ENCODE assay signal across 25 cellular contexts in the genomic region with DNA sequence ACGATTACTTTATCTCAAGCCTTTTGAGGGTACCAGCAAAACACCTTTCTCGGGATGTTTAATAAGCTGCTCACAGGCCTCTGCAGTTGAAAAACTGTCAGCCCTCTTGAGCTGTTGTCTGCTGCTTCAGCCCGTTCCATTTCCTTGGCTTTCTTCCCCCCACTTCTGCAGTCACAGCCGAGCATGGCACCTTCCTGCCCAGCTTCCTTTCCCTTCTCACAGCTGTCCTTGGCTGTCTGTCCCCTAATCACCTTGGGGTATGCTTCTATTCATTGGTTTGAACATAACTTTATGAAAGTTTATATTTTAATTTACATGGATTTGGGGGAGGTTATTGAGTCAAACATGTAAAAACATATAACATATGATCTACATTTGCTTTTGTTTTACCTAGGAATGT. TPM values are rescaled to one million over a fixed set of nuclear protein-coding genes. Genes with fewer than 3 reads are reported as not detected.
DNase-seq lines count a peak whose midpoint lies in the region; ATAC-seq, FAIRE-seq and TF ChIP-seq lines count a peak whose summit lies in the region.
"Had no signal": no experiment of that assay in that cellular context is flagged by ENCODE, and none has a peak within 500 bp of the region (broad histone marks: within the 10 kb centered on the region; RNA-seq: fewer than 3 reads in every experiment).

No MANE protein-coding gene starts in this region.

- no peak overlapping the region for H4K8ac ChIP-seq in H9 (replicated peaks; ENCODE audit: insufficient read length, low read depth, low read length)
- 0 out of 2 replicates have a peak overlapping the region, but pooled peaks have one; percentile 36 for H4K8ac ChIP-seq in H1 (ENCODE audit: extremely low read depth, insufficient read depth, low read length)
- H4K8ac ChIP-seq in mesendoderm (ENCODE audit: low read depth, low read length), result no peak overlapping the region

- H3K79me1 ChIP-seq in H9 (ENCODE audit: insufficient read depth, low read depth, low read length, poor library complexity, severe bottlenecking) (no peaks in the 10 kb centered on the region), H1 (ENCODE audit: low read depth, low read length) (no peaks in the 10 kb centered on the region), mesendoderm (ENCODE audit: low read length) (no peaks in the 10 kb centered on the region)

- no peak overlapping the region for H3K27ac Mint-ChIP-seq in H9
- H3K27ac Mint-ChIP-seq in chondrocyte (ENCODE audit: unreplicated experiment), result no peak overlapping the region
- H3K27ac Mint-ChIP-seq: CD4-positive, alpha-beta memory T cell had no signal

- H3K4me1 ChIP-seq in BLaER1 (peaks cover 24% of the 10 kb centered on the region), H9 (ENCODE audit: insufficient read depth, low read length) (no peaks in the 10 kb centered on the region; the same call in 1 of the 2 replicates), H1 (replicated peaks in 1 of 4; ENCODE audit: control insufficient read depth in 3 of 4, insufficient read depth in 4 of 4, low read length in 3 of 4) (peaks cover 18 to 25% (median 23%) of the 10 kb centered on the region in 4 experiments), mesendoderm (ENCODE audit: control insufficient read depth, low read depth, low read length) (peaks cover 7% of the 10 kb centered on the region)

- H3K27ac ChIP-seq in BLaER1 (no peak overlapping the region), H9 (ENCODE audit: insufficient read length, low read depth, low read length) (no peak overlapping the region), H1 (ENCODE audit: low read depth, low read length) (no peak overlapping the region), mesendoderm (ENCODE audit: low read depth, low read length) (no peak overlapping the region)
- H3K27ac ChIP-seq: HL-60 had no signal

- no peak overlapping the region for H2BK20ac ChIP-seq in H9 (ENCODE audit: low read depth, low read length, poor library complexity, severe bottlenecking)
- H2BK20ac ChIP-seq in H1 (ENCODE audit: low read length), result no peak overlapping the region

- H2BK120ac ChIP-seq in H9 (ENCODE audit: low read depth, low read length, poor library complexity, severe bottlenecking), result no peak overlapping the region
- H2BK120ac ChIP-seq in H1 (replicated peaks; ENCODE audit: low read depth, low read length), result no peak overlapping the region
- no peak overlapping the region for H2BK120ac ChIP-seq in mesendoderm (ENCODE audit: low read depth, low read length)

- H4K5ac ChIP-seq in H9 (ENCODE audit: insufficient read length, low read depth, low read length), result no peak overlapping the region
- no peak overlapping the region for H4K5ac ChIP-seq in H1 (ENCODE audit: insufficient read length, low read depth, low read length)
- no peak overlapping the region for H4K5ac ChIP-seq in mesendoderm (ENCODE audit: low read length)

- no peak for DNase-seq in H9
- no peak for DNase-seq in H1 (ENCODE audit: low read depth in 1 of 2, low spot score in 2 of 2)
- peak; percentile 3 for DNase-seq in mesendoderm
- DNase-seq in chondrocyte (ENCODE audit: low spot score), result no peak
- no peak for DNase-seq in activated T-cell treated with anti-CD3 and anti-CD28 coated beads, Interleukin-2, amount 50 U/mL, for 4 hours
- DNase-seq in erythroblast (lab: John Stamatoyannopoulos, UW), result no peak
- no peak for DNase-seq in RCC 7860 (ENCODE audit: low spot score)
- DNase-seq: BE2C; Calu3; CD4-positive, alpha-beta memory T cell; NCI-H1105 treated with DMSO at 0.1 percent for 48 hours; NCI-H1694 treated with DMSO at 0.1 percent for 48 hours; NCI-H2227 treated with DMSO at 0.1 percent for 48 hours; NCI-H510A treated with DMSO at 0.1 percent for 48 hours; NCI-H82; OCI-M1; RPMI8226; SHP77 treated with DMSO at 0.1 percent for 48 hours; SK-N-SH had no signal

- H3K56ac ChIP-seq in H9 (ENCODE audit: insufficient read length, low read depth, low read length), result no peak overlapping the region
- H3K56ac ChIP-seq in H1 (replicated peaks; ENCODE audit: insufficient read length, low read depth, low read length), result no peak overlapping the region
- no peak overlapping the region for H3K56ac ChIP-seq in mesendoderm (ENCODE audit: low read length)

- H3K4me1 Mint-ChIP-seq in H9, result peaks cover 60 to 75% of the 10 kb centered on the region in 2 experiments
- peaks cover 6% of the 10 kb centered on the region for H3K4me1 Mint-ChIP-seq in chondrocyte (ENCODE audit: low read depth)
- peaks cover 14% of the 10 kb centered on the region for H3K4me1 Mint-ChIP-seq in activated T-cell treated with anti-CD3 and anti-CD28 coated beads, Interleukin-2, amount 50 U/mL, for 4 hours (ENCODE audit: low read depth)

- H3K23ac ChIP-seq in H9 (ENCODE audit: insufficient read length, low read depth, low read length) (no peak overlapping the region), H1 (ENCODE audit: insufficient read length) (no peak overlapping the region), mesendoderm (ENCODE audit: low read length) (no peak overlapping the region)

- H3K4me3 Mint-ChIP-seq in H9, result peak overlapping the region; percentile 29 to 86; a peak in 4 of 5 replicates
- H3K4me3 Mint-ChIP-seq in chondrocyte (ENCODE audit: unreplicated experiment), result no peak overlapping the region
- no peak overlapping the region for H3K4me3 Mint-ChIP-seq in activated T-cell treated with anti-CD3 and anti-CD28 coated beads, Interleukin-2, amount 50 U/mL, for 4 hours

- H2AFZ ChIP-seq in H9 (ENCODE audit: low read length) (no peak overlapping the region), H1 (ENCODE audit: low read length) (no peak overlapping the region)

- no peaks in the 10 kb centered on the region for H3K79me2 ChIP-seq in H9 (ENCODE audit: insufficient read depth, low read length)
- no peaks in the 10 kb centered on the region for H3K79me2 ChIP-seq in H1 (ENCODE audit: control insufficient read depth in 1 of 2, insufficient read depth in 2 of 2, low read length in 2 of 2)
- no peaks in the 10 kb centered on the region for H3K79me2 ChIP-seq in mesendoderm (ENCODE audit: control insufficient read depth, insufficient read depth, low read length)

- H3K36me3 ChIP-seq in BLaER1 (no peaks in the 10 kb centered on the region), H1 (ENCODE audit: control insufficient read depth in 2 of 4, insufficient read depth in 4 of 4, low read length in 3 of 4) (no peaks in the 10 kb centered on the region), mesendoderm (ENCODE audit: control insufficient read depth, insufficient read depth, low read length) (no peaks in the 10 kb centered on the region)
- H3K36me3 ChIP-seq: BE2C, HAP-1 had no signal

- H2AK5ac ChIP-seq in H9 (ENCODE audit: insufficient read length, low read length) (no peak overlapping the region), H1 (ENCODE audit: low read depth, low read length) (no peak overlapping the region), mesendoderm (ENCODE audit: low read length) (no peak overlapping the region)

- no peak overlapping the region for H2BK15ac ChIP-seq in H9 (ENCODE audit: low read depth, low read length)
- H2BK15ac ChIP-seq in H1 (ENCODE audit: low read length), result no peak overlapping the region
- no peak overlapping the region for H2BK15ac ChIP-seq in mesendoderm (replicated peaks; ENCODE audit: low read depth)

- H3K23me2 ChIP-seq in H9 (ENCODE audit: insufficient read length, low read depth, low read length, poor library complexity, severe bottlenecking) (peaks cover 30% of the 10 kb centered on the region), H1 (ENCODE audit: low read depth, low read length) (peaks cover 28% of the 10 kb centered on the region)

- no peak overlapping the region for H3K14ac ChIP-seq in H9 (ENCODE audit: insufficient read depth, low read length)
- H3K14ac ChIP-seq in H1 (ENCODE audit: insufficient read length), result no peak overlapping the region

- no peak for ATAC-seq in activated T-cell treated with anti-CD3 and anti-CD28 coated beads, Interleukin-2, amount 50 U/mL, for 4 hours

- H4K20me1 ChIP-seq in BLaER1, result no peaks in the 10 kb centered on the region
- no peaks in the 10 kb centered on the region for H4K20me1 ChIP-seq in H9 (ENCODE audit: control insufficient read depth, insufficient read depth, insufficient read length)
- peaks cover 0 to 11% of the 10 kb centered on the region in 2 experiments for H4K20me1 ChIP-seq in H1 (replicated peaks in 1 of 2; ENCODE audit: control insufficient read depth in 1 of 2, insufficient read depth in 2 of 2, low read length in 2 of 2)

- no peak overlapping the region for H3K9ac ChIP-seq in BLaER1
- H3K9ac ChIP-seq in H9 (ENCODE audit: extremely low read depth, insufficient read length, low read length), result no peak overlapping the region
- no peak overlapping the region for H3K9ac ChIP-seq in H1 (replicated peaks in 1 of 4; ENCODE audit: extremely low read depth in 1 of 4, low read depth in 3 of 4, low read length in 3 of 4)
- no peak overlapping the region for H3K9ac ChIP-seq in mesendoderm (ENCODE audit: low read length)
- H3K9ac ChIP-seq: SK-N-SH had no signal

- no peak for TF ChIP-seq EP300 in H1 (IDR thresholded peaks at IDR 0.05; ENCODE audit: borderline replicate concordance in 1 of 2, low read depth in 2 of 2, low read length in 2 of 2)

- CTCF ChIA-PET in H1 (lab: Charles Lee; ENCODE audit: partially characterized antibody), result interaction anchor here (0.6 to 2.5 kb wide), 9 partner anchors 9 to 349 kb away, joined by 3 to 9 read pairs (median 3); no protein-coding TSS in a partner anchor

- H3K27me3 ChIP-seq in BLaER1 (peaks cover 45% of the 10 kb centered on the region), H9 (ENCODE audit: insufficient read depth, low read length) (peaks cover 79% of the 10 kb centered on the region), H1 (replicated peaks in 1 of 4; ENCODE audit: control insufficient read depth in 3 of 4, extremely low read depth in 1 of 4, insufficient read depth in 3 of 4, low read length in 3 of 4) (peaks cover 54 to 98% (median 89%) of the 10 kb centered on the region in 4 experiments), mesendoderm (ENCODE audit: insufficient read depth, low read length, poor library complexity) (peaks cover 38% of the 10 kb centered on the region)
- H3K27me3 ChIP-seq: BE2C had no signal

- no CpG with 5 or more reads among the region's 4 CpGs for WGBS in H9 (ENCODE audit: extremely low coverage, insufficient read length, low lambda C conversion rate)
- WGBS in H1 (ENCODE audit: extremely low coverage in 1 of 2, insufficient coverage in 1 of 2, insufficient read length in 1 of 2, insufficient replicate concordance in 2 of 2, low coverage in 1 of 2, low lambda C conversion rate in 2 of 2, missing lambda C conversion rate in 1 of 2), 2 experiments, result 9% methylated on average over 4 of the region's 4 CpGs; no CpG with 5 or more reads in 1 of the 2 experiments
- WGBS in mesendoderm (ENCODE audit: extremely low coverage, insufficient coverage, low lambda C conversion rate), result no CpG with 5 or more reads among the region's 4 CpGs

- H3K18ac ChIP-seq in H9 (ENCODE audit: insufficient read length, low read depth, low read length) (no peak overlapping the region), H1 (ENCODE audit: extremely low read depth, low read length) (no peak overlapping the region), mesendoderm (ENCODE audit: low read length) (no peak overlapping the region)

- H3K4ac ChIP-seq in H9 (ENCODE audit: low read depth, low read length) (no peak overlapping the region), H1 (replicated peaks; ENCODE audit: insufficient read length, low read depth, low read length) (no peak overlapping the region), mesendoderm (ENCODE audit: low read depth, low read length) (no peak overlapping the region)

- H3K36me3 Mint-ChIP-seq in H9 (ENCODE audit: insufficient read depth in 1 of 3, low read depth in 3 of 3) (no peaks in the 10 kb centered on the region), chondrocyte (ENCODE audit: low read depth) (no peaks in the 10 kb centered on the region)
- H3K36me3 Mint-ChIP-seq in activated T-cell treated with anti-CD3 and anti-CD28 coated beads, Interleukin-2, amount 50 U/mL, for 4 hours (ENCODE audit: insufficient read depth), result no peaks in the 10 kb centered on the region
- H3K36me3 Mint-ChIP-seq: CD4-positive, alpha-beta memory T cell had no signal

- no peak overlapping the region for H2BK5ac ChIP-seq in H9 (ENCODE audit: insufficient read length, low read length)
- H2BK5ac ChIP-seq in H1 (ENCODE audit: low read depth, low read length), result no peak overlapping the region
- no peak overlapping the region for H2BK5ac ChIP-seq in mesendoderm (ENCODE audit: low read length)

- H3K9me3 ChIP-seq in BLaER1 (peaks cover 34% of the 10 kb centered on the region), H9 (ENCODE audit: control insufficient read depth, low read depth, low read length) (no peaks in the 10 kb centered on the region), H1 (ENCODE audit: insufficient read depth in 2 of 2, low read depth in 1 of 2, low read length in 1 of 2) (no peaks in the 10 kb centered on the region)
- H3K9me3 ChIP-seq: BE2C, HAP-1, SK-N-SH had no signal

- H2BK12ac ChIP-seq in H9 (ENCODE audit: insufficient read length, low read depth, low read length) (no peak overlapping the region), H1 (ENCODE audit: low read depth, low read length) (no peak overlapping the region)

- no peak overlapping the region for H3T11ph ChIP-seq in H9 (ENCODE audit: low read length)

- H3K27me3 Mint-ChIP-seq in H9 (ENCODE audit: low read depth), result peaks cover 98% of the 10 kb centered on the region
- H3K27me3 Mint-ChIP-seq in chondrocyte (ENCODE audit: low read depth), result peaks cover 76% of the 10 kb centered on the region
- H3K27me3 Mint-ChIP-seq in activated T-cell treated with anti-CD3 and anti-CD28 coated beads, Interleukin-2, amount 50 U/mL, for 4 hours (ENCODE audit: low read depth), result peaks cover 78% of the 10 kb centered on the region

- POLR2A ChIA-PET in H1 (lab: Charles Lee; ENCODE audit: partially characterized antibody), result interaction anchor here (0.7 to 3.3 kb wide), 2 partner anchors 8 to 573 kb away, joined by 3 to 13 read pairs; a partner anchor contains a TSS

- FAIRE-seq in H1 (lab: Jason Lieb, UNC), result no peak
- no peak for FAIRE-seq in RCC 7860 (lab: Jason Lieb, UNC)
- FAIRE-seq: A204.1, GM12892, GM18507 had no signal

- no peak overlapping the region for H4K91ac ChIP-seq in H9 (ENCODE audit: insufficient read length, low read depth, low read length)
- no peak overlapping the region for H4K91ac ChIP-seq in H1 (replicated peaks; ENCODE audit: insufficient read length, low read length)

- no peaks in the 10 kb centered on the region; a peak in 2 of 5 replicates for H3K9me3 Mint-ChIP-seq in H9
- no peaks in the 10 kb centered on the region for H3K9me3 Mint-ChIP-seq in chondrocyte (ENCODE audit: low read depth)
- no peaks in the 10 kb centered on the region for H3K9me3 Mint-ChIP-seq in activated T-cell treated with anti-CD3 and anti-CD28 coated beads, Interleukin-2, amount 50 U/mL, for 4 hours

- no peak overlapping the region for H3K4me3 ChIP-seq in BLaER1
- H3K4me3 ChIP-seq in H1 (ENCODE audit: extremely low read depth in 1 of 4, insufficient read depth in 2 of 4, low read depth in 3 of 4, low read length in 4 of 4), result peak overlapping the region in 3 of 4 experiments; percentile 16 to 66 (median 43); a peak in 3 of 8 replicates
- H3K4me3 ChIP-seq in mesendoderm (ENCODE audit: low read length), result no peak overlapping the region
- H3K4me3 ChIP-seq: HAP-1 had no signal

- TF ChIP-seq CTCF in H9 (conservative IDR thresholded peaks at IDR 0.05) (no peak), H1 (IDR thresholded peaks at IDR 0.05; ENCODE audit: control extremely low read depth in 1 of 3, insufficient read depth in 1 of 3, low read depth in 1 of 3, low read length in 3 of 3) (no peak), chondrocyte (IDR thresholded peaks at IDR 0.05) (no peak)

- H3K4me2 ChIP-seq in BLaER1 (peak overlapping the region; percentile 28), H9 (ENCODE audit: insufficient read depth, insufficient read length, low read length) (peak overlapping the region; percentile 70), H1 (ENCODE audit: insufficient read depth in 1 of 2, low read depth in 2 of 2, low read length in 2 of 2) (peak overlapping the region; percentile 79 to 82), mesendoderm (ENCODE audit: low read length) (no peak overlapping the region)
- H3K4me2 ChIP-seq: SK-N-SH had no signal

- no peak for TF ChIP-seq POLR2A in H1 (IDR thresholded peaks at IDR 0.05; ENCODE audit: control extremely low read depth in 1 of 2, low read depth in 2 of 2, low read length in 2 of 2)
- no peak for TF ChIP-seq POLR2A in erythroblast (IDR thresholded peaks at IDR 0.05; ENCODE audit: low read length)

- no peak for TF ChIP-seq RAD21 in H1 (IDR thresholded peaks at IDR 0.05 in 1 of 2, conservative IDR thresholded peaks at IDR 0.05 in 1 of 2; ENCODE audit: low read depth in 2 of 2, low read length in 2 of 2)

RNA-seq across cellular contexts. Expression of a gene that starts 6.9 kb away (rescaled TPM):
- 0.72 and 0.83 TPM in 2 replicates for total RNA-seq in H9 (2021)
- 1.5 and 2.0 TPM in 2 replicates for total RNA-seq in H1 (2021; fragmentation: NEBNext Ultra II Directional; extraction: Animal tissue kit (Norgen Biotek cat#: 25700))
- polyA plus RNA-seq in H1 (2011; rRNA removed), result 0.30 and 0.82 TPM in 2 replicates
- polyA plus RNA-seq in H1 (2011; cell fraction: cytosol; rRNA removed), result 0.30 TPM
- polyA plus RNA-seq in H1 (2011; cell fraction: nucleus; rRNA removed), result 0.80 TPM
- polyA plus RNA-seq in H1 (2012, experiment 1 of 2), result 0.33 to 0.96 TPM (median 0.75 TPM) in 4 replicates
- 0.45 TPM for polyA plus RNA-seq in H1 (2012, experiment 2 of 2)
- 0.32 TPM for polyA plus RNA-seq in H1 (2013, experiment 1 of 2)
- 0.40 TPM for polyA plus RNA-seq in H1 (2013, experiment 2 of 2)
- polyA minus RNA-seq in H1 (2011; rRNA and poly(A)+ RNA removed), result 0.54 and 2.3 TPM in 2 replicates
- polyA minus RNA-seq in H1 (2011; cell fraction: cytosol; rRNA and poly(A)+ RNA removed), result 1.0 TPM
- 3.6 TPM for polyA minus RNA-seq in H1 (2011; cell fraction: nucleus; rRNA and poly(A)+ RNA removed)
- 0.42 TPM for polyA plus RNA-seq in mesendoderm (2013, experiment 1 of 2)
- polyA plus RNA-seq in mesendoderm (2013, experiment 2 of 2), result 0.36 TPM
- total RNA-seq in chondrocyte, result 0.28 to 0.36 TPM (median 0.32 TPM) in 3 replicates
- under 1 TPM; 0.03 to 0.13 (median 0.08) TPM for total RNA-seq in activated T-cell treated with anti-CD3 and anti-CD28 coated beads, Interleukin-2, amount 50 U/mL, for 4 hours
- total RNA-seq: CD4-positive, alpha-beta memory T cell had no signal
- polyA plus RNA-seq: CD4-positive, alpha-beta memory T cell had no signal

Comparison
In these comparisons a context has a peak if more than half of its experiments do, and no peak if none do; other contexts are left out.
1. H3K4me3 ChIP-seq: peak in H1 (3 of 4); none in BLaER1 (single experiment) and mesendoderm (single experiment).
2. H3K4me3 Mint-ChIP-seq: peak in H9 (2 of 2); none in chondrocyte (single experiment) and activated T-cell treated with anti-CD3 and anti-CD28 coated beads, Interleukin-2, amount 50 U/mL, for 4 hours (single experiment).